8 cellular contexts compared by ENCODE assay signal in genomic region chr12:89470741-89471504, GRCh38. TPM values are rescaled to one million over a fixed set of nuclear protein-coding genes. Genes with fewer than 3 reads are reported as not detected.
DNase-seq lines count a peak whose midpoint lies in the region; ATAC-seq and TF ChIP-seq lines count a peak whose summit lies in the region.

No MANE protein-coding gene starts in this region.

- peak overlapping the region; percentile 22 for H3K27ac Mint-ChIP-seq in activated T-helper 1 cell treated with anti-CD3 and anti-CD28 coated beads, Interleukin-12 subunit alpha, Interleukin-12 subunit beta, Interleukin-2, Interleukin-4 antibody, amounts not matched to agents 30 ng/mL and 10 ng/mL and 1 ng/mL, durations not matched to agents 14 hours and 24 hours and 36 hours
- H3K27ac Mint-ChIP-seq in stimulated activated effector memory CD8-positive, alpha-beta T cell treated with anti-CD3 and anti-CD28 coated beads, Interleukin-12 subunit alpha, Interleukin-12 subunit beta, amount 100 ng/mL, for 72 hours, result peak overlapping the region; percentile 84

- no peak overlapping the region for H3K4me3 Mint-ChIP-seq in activated T-helper 1 cell treated with anti-CD3 and anti-CD28 coated beads, Interleukin-12 subunit alpha, Interleukin-12 subunit beta, Interleukin-2, Interleukin-4 antibody, amounts not matched to agents 30 ng/mL and 10 ng/mL and 1 ng/mL, durations not matched to agents 14 hours and 24 hours and 36 hours
- peak overlapping the region; percentile 49 for H3K4me3 Mint-ChIP-seq in stimulated activated effector memory CD8-positive, alpha-beta T cell treated with anti-CD3 and anti-CD28 coated beads, Interleukin-12 subunit alpha, Interleukin-12 subunit beta, amount 100 ng/mL, for 72 hours

- peak; percentile 56 to 72 (median 66) for TF ChIP-seq CTCF in HCT116 (IDR thresholded peaks at IDR 0.05 in 2 of 3, conservative IDR thresholded peaks at IDR 0.05 in 1 of 3; ENCODE audit: borderline replicate concordance in 1 of 3, insufficient read depth in 1 of 3, low read depth in 2 of 3, low read length in 2 of 3)
- peak; percentile 28 to 79 (median 67) for TF ChIP-seq CTCF in heart right ventricle (IDR thresholded peaks at IDR 0.05)

- H3K9me3 ChIP-seq in HCT116 (ENCODE audit: control insufficient read depth in 1 of 2, insufficient read depth in 1 of 2, low read depth in 1 of 2, low read length in 2 of 2) (no peaks in the 10 kb centered on the region), heart right ventricle (no peaks in the 10 kb centered on the region)

- no peak overlapping the region for H2AFZ ChIP-seq in HCT116 (ENCODE audit: low read depth, low read length, poor library complexity, severe bottlenecking)

- DNase-seq in Right ventricle myocardium inferior (ENCODE audit: missing footprints) (no peak), cardiac septum (ENCODE audit: low spot score) (no peak), HCT116 (ENCODE audit: low read depth, low spot score) (peak; percentile 42), NCI-H1092 treated with DMSO at 0.1 percent for 48 hours (lab: John Stamatoyannopoulos, UW) (peak; percentile 16), heart right ventricle (no peak)
- no peak for DNase-seq in activated T-helper 1 cell treated with anti-CD3 and anti-CD28 coated beads, Interleukin-12 subunit alpha, Interleukin-12 subunit beta, Interleukin-2, Interleukin-4 antibody, amounts not matched to agents 30 ng/mL and 10 ng/mL and 1 ng/mL, durations not matched to agents 14 hours and 24 hours and 36 hours (ENCODE audit: low spot score)
- no peak for DNase-seq in stimulated activated effector memory CD8-positive, alpha-beta T cell treated with anti-CD3 and anti-CD28 coated beads, Interleukin-12 subunit alpha, Interleukin-12 subunit beta, amount 100 ng/mL, for 72 hours (ENCODE audit: low spot score in 2 of 2)
- DNase-seq in stimulated activated CD4-positive, alpha-beta T cell treated with anti-CD3 and anti-CD28 coated beads, Interleukin-4, amount 100 ng/mL, for 1 hour, result no peak

- peak; percentile 78 for ATAC-seq in Right ventricle myocardium inferior
- ATAC-seq in HCT116, result peak; percentile 83
- peak in 6 of 8 donors; percentile 38 to 83 (median 72) for ATAC-seq in heart right ventricle
- peak; percentile 79 for ATAC-seq in stimulated activated effector memory CD8-positive, alpha-beta T cell treated with anti-CD3 and anti-CD28 coated beads, Interleukin-12 subunit alpha, Interleukin-12 subunit beta, amount 100 ng/mL, for 72 hours

- peak; percentile 71 for TF ChIP-seq RAD21 in HCT116 (IDR thresholded peaks at IDR 0.05; ENCODE audit: low read depth)

- H3K79me2 ChIP-seq in HCT116 (ENCODE audit: insufficient read depth, low read length), result no peaks in the 10 kb centered on the region

- RAD21 ChIA-PET in HCT116 (lab: Charles Lee; ENCODE audit: low non-redundant PET in 1 of 2, low total read pairs in 2 of 2, uncharacterized antibody in 2 of 2, unreplicated experiment in 2 of 2), result no interaction called here

- H3K4me1 ChIP-seq in HCT116 (ENCODE audit: control insufficient read depth in 1 of 2, insufficient read depth in 2 of 2, low read length in 2 of 2) (no peaks in the 10 kb centered on the region), heart right ventricle (peaks cover 0 to 17% (median 0%) of the 10 kb centered on the region in 9 donors)

- H3K36me3 Mint-ChIP-seq in activated T-helper 1 cell treated with anti-CD3 and anti-CD28 coated beads, Interleukin-12 subunit alpha, Interleukin-12 subunit beta, Interleukin-2, Interleukin-4 antibody, amounts not matched to agents 30 ng/mL and 10 ng/mL and 1 ng/mL, durations not matched to agents 14 hours and 24 hours and 36 hours (ENCODE audit: low read depth), result peaks cover 19% of the 10 kb centered on the region
- peaks cover 43% of the 10 kb centered on the region for H3K36me3 Mint-ChIP-seq in stimulated activated effector memory CD8-positive, alpha-beta T cell treated with anti-CD3 and anti-CD28 coated beads, Interleukin-12 subunit alpha, Interleukin-12 subunit beta, amount 100 ng/mL, for 72 hours

- H3K4me3 ChIP-seq in HCT116 (replicated peaks in 1 of 2; ENCODE audit: low read depth in 1 of 2, low read length in 2 of 2) (no peak overlapping the region), heart right ventricle (no peak overlapping the region)

- H3K27me3 ChIP-seq in HCT116 (ENCODE audit: insufficient read depth, low read length), result no peaks in the 10 kb centered on the region
- no peaks in the 10 kb centered on the region for H3K27me3 ChIP-seq in heart right ventricle

- no peak overlapping the region for H3K9ac ChIP-seq in HCT116 (ENCODE audit: low read length)

- POLR2A ChIA-PET in HCT116 (lab: Charles Lee), result no interaction called here

- intact Hi-C loops in Right ventricle myocardium inferior (cut with DNase I) (loop anchor here (2.0 kb wide), 1 partner anchor 54 kb away; the partner anchor contains the start of gene GALNT4), cardiac septum (cut with DNase I) (loop anchor here (2.0 kb wide), 1 partner anchor 54 kb away; the partner anchor contains the start of gene GALNT4), HCT116 (cut with micrococcal nuclease) (loop anchor here (1.0 to 10.0 kb wide), 3 partner anchors 53 to 1474 kb away; partner anchors contain the start of gene GALNT4), heart right ventricle (cut with DNase I) (loop anchor here in 8 of 10 donors (1.0 to 10.0 kb wide), 5 partner anchors 53 to 58 kb away; partner anchors contain the start of genes POC1B (in 5 of the 8) and GALNT4 (in 3 of the 8))
- intact Hi-C loops in activated T-helper 1 cell treated with anti-CD3 and anti-CD28 coated beads, Interleukin-12 subunit alpha, Interleukin-12 subunit beta, Interleukin-2, Interleukin-4 antibody, amounts not matched to agents 30 ng/mL and 10 ng/mL and 1 ng/mL, durations not matched to agents 14 hours and 24 hours and 36 hours (cut with micrococcal nuclease), result loop anchor here (1.0 to 5.0 kb wide), 4 partner anchors 53 to 411 kb away; partner anchors contain the start of genes ATP2B1 and GALNT4

- H4K20me1 ChIP-seq in HCT116 (ENCODE audit: insufficient read depth), result no peaks in the 10 kb centered on the region

- H3K9me2 ChIP-seq in HCT116 (ENCODE audit: insufficient read depth), result no peaks in the 10 kb centered on the region

- no peaks in the 10 kb centered on the region for H3K27me3 Mint-ChIP-seq in activated T-helper 1 cell treated with anti-CD3 and anti-CD28 coated beads, Interleukin-12 subunit alpha, Interleukin-12 subunit beta, Interleukin-2, Interleukin-4 antibody, amounts not matched to agents 30 ng/mL and 10 ng/mL and 1 ng/mL, durations not matched to agents 14 hours and 24 hours and 36 hours (ENCODE audit: insufficient read depth)

- no peak for TF ChIP-seq POLR2A in HCT116 (IDR thresholded peaks at IDR 0.05; ENCODE audit: borderline replicate concordance, extremely low read depth, insufficient read depth, insufficient read length)

- H3K4me2 ChIP-seq in HCT116 (ENCODE audit: low read length), result no peak overlapping the region

- H3K9me3 Mint-ChIP-seq in activated T-helper 1 cell treated with anti-CD3 and anti-CD28 coated beads, Interleukin-12 subunit alpha, Interleukin-12 subunit beta, Interleukin-2, Interleukin-4 antibody, amounts not matched to agents 30 ng/mL and 10 ng/mL and 1 ng/mL, durations not matched to agents 14 hours and 24 hours and 36 hours, result no peaks in the 10 kb centered on the region
- H3K9me3 Mint-ChIP-seq in stimulated activated effector memory CD8-positive, alpha-beta T cell treated with anti-CD3 and anti-CD28 coated beads, Interleukin-12 subunit alpha, Interleukin-12 subunit beta, amount 100 ng/mL, for 72 hours, result no peaks in the 10 kb centered on the region

- peaks cover 76% of the 10 kb centered on the region for H3K4me1 Mint-ChIP-seq in activated T-helper 1 cell treated with anti-CD3 and anti-CD28 coated beads, Interleukin-12 subunit alpha, Interleukin-12 subunit beta, Interleukin-2, Interleukin-4 antibody, amounts not matched to agents 30 ng/mL and 10 ng/mL and 1 ng/mL, durations not matched to agents 14 hours and 24 hours and 36 hours (ENCODE audit: low read depth)
- H3K4me1 Mint-ChIP-seq in stimulated activated effector memory CD8-positive, alpha-beta T cell treated with anti-CD3 and anti-CD28 coated beads, Interleukin-12 subunit alpha, Interleukin-12 subunit beta, amount 100 ng/mL, for 72 hours, result peaks cover 75% of the 10 kb centered on the region

- no peak overlapping the region for H3K27ac ChIP-seq in HCT116 (ENCODE audit: low read depth, low read length)
- H3K27ac ChIP-seq in heart right ventricle, result no peak overlapping the region

- 64 to 67% methylated on average over 3 of the region's 3 CpGs for WGBS in heart right ventricle, 2 donors

- H3K36me3 ChIP-seq in HCT116 (ENCODE audit: control insufficient read depth in 1 of 2, insufficient read depth in 2 of 2, low read length in 2 of 2) (no peaks in the 10 kb centered on the region), heart right ventricle (no peaks in the 10 kb centered on the region)

- CTCF ChIA-PET in HCT116 (lab: Charles Lee), result interaction anchor here (0.7 to 1.3 kb wide), 3 partner anchors 51 to 56 kb away, joined by 3 to 6 read pairs (median 4); partner anchors contain the start of gene GALNT4

- BruUV-seq in HCT116 (replicated peaks; lab: Mats Ljungman, UMichigan), result no TSS peak

TF ChIP-seq in HCT116, 20 proteins besides CTCF, POLR2A, EP300 and RAD21:
- TF ChIP-seq EGR1 (IDR thresholded peaks at IDR 0.05; ENCODE audit: low read depth) (no peak), YY1 (IDR thresholded peaks at IDR 0.05; ENCODE audit: extremely low read depth, insufficient replicate concordance, low read depth, low read length) (no peak), CEBPB (IDR thresholded peaks at IDR 0.05; ENCODE audit: low read depth) (no peak), ZNF274 (IDR thresholded peaks at IDR 0.05; ENCODE audit: low read depth, low read length) (no peak)

RNA-seq across cellular contexts. Expression of gene GALNT4, which starts 53.7 kb away (rescaled TPM):
- total RNA-seq in Right ventricle myocardium inferior (2.3 TPM), cardiac septum (2.0 TPM), HCT116 (2021; ENCODE audit: unreplicated experiment) (2.8 TPM), heart right ventricle (1 to 10 TPM; 1.4 to 3.8 (median 2.1) TPM)
- polyA plus RNA-seq in HCT116 (2012), result 0.60 and 0.77 TPM in 2 replicates
- total RNA-seq in activated T-helper 1 cell treated with anti-CD3 and anti-CD28 coated beads, Interleukin-12 subunit alpha, Interleukin-12 subunit beta, Interleukin-2, Interleukin-4 antibody, amounts not matched to agents 30 ng/mL and 10 ng/mL and 1 ng/mL, durations not matched to agents 14 hours and 24 hours and 36 hours, result 8.7 TPM in 2 replicates
- polyA plus RNA-seq in heart right ventricle, result 1 to 10 TPM; 1.2 to 1.7 TPM

RNA-seq across cellular contexts. Expression of gene POC1B, which starts 54.9 kb away (rescaled TPM):
- total RNA-seq in Right ventricle myocardium inferior (6.7 TPM), cardiac septum (7.9 TPM), HCT116 (2021; ENCODE audit: unreplicated experiment) (14.3 TPM), heart right ventricle (10 to 100 TPM in 1 of 10 donors, 1 to 10 TPM in 9; 6.2 to 10.4 (median 8.2) TPM)
- polyA plus RNA-seq in HCT116 (2012), result 7.2 and 8.6 TPM in 2 replicates
- 22.0 and 22.6 TPM in 2 replicates for total RNA-seq in activated T-helper 1 cell treated with anti-CD3 and anti-CD28 coated beads, Interleukin-12 subunit alpha, Interleukin-12 subunit beta, Interleukin-2, Interleukin-4 antibody, amounts not matched to agents 30 ng/mL and 10 ng/mL and 1 ng/mL, durations not matched to agents 14 hours and 24 hours and 36 hours
- polyA plus RNA-seq in heart right ventricle, result 1 to 10 TPM; 4.8 TPM

Comparison
In these comparisons a context has a peak if more than half of its experiments do, and no peak if none do; other contexts are left out.
1. DNase-seq: peak in HCT116 (single experiment) and NCI-H1092 treated with DMSO at 0.1 percent for 48 hours (single experiment); none in Right ventricle myocardium inferior (single experiment), cardiac septum (single experiment), activated T-helper 1 cell treated with anti-CD3 and anti-CD28 coated beads, Interleukin-12 subunit alpha, Interleukin-12 subunit beta, Interleukin-2, Interleukin-4 antibody, amounts not matched to agents 30 ng/mL and 10 ng/mL and 1 ng/mL, durations not matched to agents 14 hours and 24 hours and 36 hours (single experiment), heart right ventricle (0 of 2), stimulated activated effector memory CD8-positive, alpha-beta T cell treated with anti-CD3 and anti-CD28 coated beads, Interleukin-12 subunit alpha, Interleukin-12 subunit beta, amount 100 ng/mL, for 72 hours (0 of 2) and stimulated activated CD4-positive, alpha-beta T cell treated with anti-CD3 and anti-CD28 coated beads, Interleukin-4, amount 100 ng/mL, for 1 hour (single experiment).
2. Peak in every context shown above with its lines, with median percentiles within 50 percentile points of each other: ATAC-seq.